1 cellular context compared by ENCODE assay signal in the genomic region with DNA sequence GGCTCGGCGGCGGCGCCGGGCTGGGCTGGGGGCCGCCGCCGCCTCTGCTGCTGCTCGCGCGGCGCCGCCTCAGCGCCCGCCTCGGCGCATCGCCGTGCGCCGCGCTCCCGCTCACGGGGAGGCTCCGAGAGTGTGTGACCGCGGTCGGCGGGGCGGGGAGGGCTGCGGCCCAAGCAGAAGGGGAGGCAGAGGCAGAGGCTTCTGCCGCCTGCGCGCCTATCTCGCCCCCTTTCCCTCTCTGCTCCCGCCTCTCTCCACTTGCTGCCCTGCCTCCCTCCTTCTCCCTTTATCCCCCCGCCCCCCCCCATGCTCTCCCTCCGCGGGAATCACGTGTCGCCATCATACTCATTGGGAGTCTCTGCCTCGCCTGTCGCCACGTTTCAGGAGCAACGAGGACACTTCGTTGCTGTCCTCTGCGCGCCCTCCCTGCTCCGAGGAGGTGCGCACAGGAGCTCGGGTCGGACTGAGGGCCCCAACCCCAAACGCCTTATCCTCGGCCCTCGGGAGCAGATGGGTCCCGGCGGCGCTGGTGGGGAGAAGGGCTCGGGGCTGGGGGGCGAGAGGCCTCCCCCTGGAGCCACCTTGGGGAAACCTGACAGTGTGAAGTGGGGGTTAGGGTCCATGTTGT.
A peak's percentile ranks its signal among the peaks of the same experiment; 100 is the strongest.
TF ChIP-seq lines count a peak whose summit lies in the region.

A gene with protein sequence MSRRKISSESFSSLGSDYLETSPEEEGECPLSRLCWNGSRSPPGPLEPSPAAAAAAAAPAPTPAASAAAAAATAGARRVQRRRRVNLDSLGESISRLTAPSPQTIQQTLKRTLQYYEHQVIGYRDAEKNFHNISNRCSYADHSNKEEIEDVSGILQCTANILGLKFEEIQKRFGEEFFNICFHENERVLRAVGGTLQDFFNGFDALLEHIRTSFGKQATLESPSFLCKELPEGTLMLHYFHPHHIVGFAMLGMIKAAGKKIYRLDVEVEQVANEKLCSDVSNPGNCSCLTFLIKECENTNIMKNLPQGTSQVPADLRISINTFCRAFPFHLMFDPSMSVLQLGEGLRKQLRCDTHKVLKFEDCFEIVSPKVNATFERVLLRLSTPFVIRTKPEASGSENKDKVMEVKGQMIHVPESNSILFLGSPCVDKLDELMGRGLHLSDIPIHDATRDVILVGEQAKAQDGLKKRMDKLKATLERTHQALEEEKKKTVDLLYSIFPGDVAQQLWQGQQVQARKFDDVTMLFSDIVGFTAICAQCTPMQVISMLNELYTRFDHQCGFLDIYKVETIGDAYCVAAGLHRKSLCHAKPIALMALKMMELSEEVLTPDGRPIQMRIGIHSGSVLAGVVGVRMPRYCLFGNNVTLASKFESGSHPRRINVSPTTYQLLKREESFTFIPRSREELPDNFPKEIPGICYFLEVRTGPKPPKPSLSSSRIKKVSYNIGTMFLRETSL (minus strand): TSS at position 203 of the 628 bp plus-strand sequence. CDS start 421 bp downstream, outside the sequence.

TF ChIP-seq in H1, 55 proteins besides CTCF, POLR2A, EP300 and RAD21:
- TF ChIP-seq RNF2 (IDR thresholded peaks at IDR 0.05; ENCODE audit: borderline replicate concordance, low read depth, low read length, missing control alignments, poor library complexity, severe bottlenecking): peak; percentile 32
- no peak for TF ChIP-seq KDM1A (IDR thresholded peaks at IDR 0.05; ENCODE audit: borderline replicate concordance, low read length)
- TF ChIP-seq, protein P1, sequence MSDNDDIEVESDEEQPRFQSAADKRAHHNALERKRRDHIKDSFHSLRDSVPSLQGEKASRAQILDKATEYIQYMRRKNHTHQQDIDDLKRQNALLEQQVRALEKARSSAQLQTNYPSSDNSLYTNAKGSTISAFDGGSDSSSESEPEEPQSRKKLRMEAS (IDR thresholded peaks at IDR 0.05): peak; percentile 93
- TF ChIP-seq RFX5 (IDR thresholded peaks at IDR 0.05; ENCODE audit: borderline replicate concordance, low read depth, low read length): no peak
- TF ChIP-seq, protein P2, sequence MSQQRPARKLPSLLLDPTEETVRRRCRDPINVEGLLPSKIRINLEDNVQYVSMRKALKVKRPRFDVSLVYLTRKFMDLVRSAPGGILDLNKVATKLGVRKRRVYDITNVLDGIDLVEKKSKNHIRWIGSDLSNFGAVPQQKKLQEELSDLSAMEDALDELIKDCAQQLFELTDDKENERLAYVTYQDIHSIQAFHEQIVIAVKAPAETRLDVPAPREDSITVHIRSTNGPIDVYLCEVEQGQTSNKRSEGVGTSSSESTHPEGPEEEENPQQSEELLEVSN (IDR thresholded peaks at IDR 0.05): peak; percentile 79
